17 cellular contexts compared by ENCODE assay signal in genomic region chr11:81033779-81034550, GRCh38.
DNase-seq lines count a peak whose midpoint lies in the region; ATAC-seq and TF ChIP-seq lines count a peak whose summit lies in the region.
"Had no signal": no experiment of that assay in that cellular context is flagged by ENCODE, and none has a peak within 500 bp of the region (broad histone marks: within the 10 kb centered on the region; RNA-seq: fewer than 3 reads in every experiment).

No MANE protein-coding gene starts in this region.

- H3K4ac ChIP-seq in neuronal stem cell (ENCODE audit: low read length) = no peak overlapping the region

- H2AK5ac ChIP-seq in neuronal stem cell (ENCODE audit: low read depth, low read length) = no peak overlapping the region

- H4K91ac ChIP-seq in neuronal stem cell (ENCODE audit: low read depth, low read length, poor library complexity) = no peak overlapping the region

- no CpG with 5 or more reads among the region's 7 CpGs for WGBS in neuronal stem cell (ENCODE audit: extremely low coverage in 2 of 2, insufficient read length in 2 of 2, insufficient replicate concordance in 1 of 2), 2 donors

- no peaks in the 10 kb centered on the region for H3K79me1 ChIP-seq in neuronal stem cell (ENCODE audit: low read depth, low read length)

- H3K36me3 ChIP-seq in neuronal stem cell (replicated peaks in 1 of 2; ENCODE audit: control insufficient read depth in 2 of 2, insufficient read depth in 2 of 2, low read length in 2 of 2) = no peaks in the 10 kb centered on the region
- H3K36me3 ChIP-seq: BLaER1 treated with 17β-estradiol and CSF1 and Interleukin-3, amounts not matched to agents 10 nM and 100 nM; SJSA1 had no signal

- DNase-seq in NCI-H82 (lab: John Stamatoyannopoulos, UW) (peak; percentile 15), NCI-H82 treated with DMSO at 0.1 percent for 48 hours (lab: John Stamatoyannopoulos, UW; ENCODE audit: unreplicated experiment) (no peak), NCI-H345 treated with DMSO at 0.1 percent for 48 hours (lab: John Stamatoyannopoulos, UW; ENCODE audit: unreplicated experiment) (peak; percentile 29), astrocyte of the hippocampus (ENCODE audit: low read depth, low spot score) (peak; percentile 16), neuronal stem cell (ENCODE audit: low spot score) (no peak), coronary artery (ENCODE audit: low spot score) (no peak), DMS153 (lab: John Stamatoyannopoulos, UW) (no peak)
- DNase-seq: GOT3, MV-4-11, NCI-H1436 treated with DMSO at 0.1 percent for 48 hours, NCI-H226, OCI-M1, RPMI8226 had no signal

- H3K27me3 ChIP-seq in neuronal stem cell (ENCODE audit: control insufficient read depth in 3 of 3, insufficient read depth in 3 of 3, low read depth in 1 of 3, low read length in 3 of 3) = no peaks in the 10 kb centered on the region
- H3K27me3 ChIP-seq: BLaER1 treated with 17β-estradiol and CSF1 and Interleukin-3, amounts not matched to agents 10 nM and 100 nM; SJSA1 had no signal

- H2BK15ac ChIP-seq in neuronal stem cell (ENCODE audit: low read length) = no peak overlapping the region

- H3K9me3 ChIP-seq in neuronal stem cell (replicated peaks in 1 of 2; ENCODE audit: control insufficient read depth in 2 of 2, insufficient read depth in 1 of 2, low read depth in 1 of 2, low read length in 2 of 2) = peaks cover 2 to 16% of the 10 kb centered on the region in 2 donors
- H3K9me3 ChIP-seq: A549, SJSA1 had no signal

- H2BK120ac ChIP-seq in neuronal stem cell (ENCODE audit: low read depth, low read length) = no peak overlapping the region

- H3K14ac ChIP-seq in neuronal stem cell (ENCODE audit: low read length) = no peak overlapping the region

- H4K8ac ChIP-seq in neuronal stem cell (ENCODE audit: low read depth, low read length) = no peak overlapping the region

- H3K27ac ChIP-seq in neuronal stem cell (replicated peaks; ENCODE audit: low read length) = no peak overlapping the region
- H3K27ac ChIP-seq in coronary artery = no peak overlapping the region
- H3K27ac ChIP-seq: A549; BLaER1 treated with 17β-estradiol and CSF1 and Interleukin-3, amounts not matched to agents 10 nM and 100 nM; SJSA1 had no signal

- no peak overlapping the region for H3K4me2 ChIP-seq in neuronal stem cell (ENCODE audit: insufficient read depth, low read length, poor library complexity, severe bottlenecking)
- H3K4me2 ChIP-seq: A549; BLaER1 treated with 17β-estradiol and CSF1 and Interleukin-3, amounts not matched to agents 10 nM and 100 nM had no signal

- TF ChIP-seq CTCF in coronary artery (IDR thresholded peaks at IDR 0.05) = no peak

- H3K4me1 ChIP-seq in neuronal stem cell (ENCODE audit: control insufficient read depth in 2 of 2, insufficient read depth in 1 of 2, low read depth in 1 of 2, low read length in 2 of 2) = no peaks in the 10 kb centered on the region
- H3K4me1 ChIP-seq: A549; BLaER1 treated with 17β-estradiol and CSF1 and Interleukin-3, amounts not matched to agents 10 nM and 100 nM; SJSA1 had no signal

- H3K9ac ChIP-seq in neuronal stem cell (ENCODE audit: low read depth, low read length, poor library complexity) = no peak overlapping the region
- H3K9ac ChIP-seq: BLaER1 treated with 17β-estradiol and CSF1 and Interleukin-3, amounts not matched to agents 10 nM and 100 nM had no signal

- H2BK5ac ChIP-seq in neuronal stem cell (ENCODE audit: low read length) = no peak overlapping the region

- no peak for ATAC-seq in HG03460 (IDR thresholded peaks at IDR 0.05; ENCODE audit: unreplicated experiment)
- ATAC-seq: A549 had no signal

- no peak overlapping the region for H3K18ac ChIP-seq in neuronal stem cell (ENCODE audit: low read length)

- H2BK12ac ChIP-seq in neuronal stem cell (ENCODE audit: low read length) = no peak overlapping the region

- peak overlapping the region; percentile 63 for H2AFZ ChIP-seq in neuronal stem cell (ENCODE audit: low read length)

- no peak overlapping the region for H3K23ac ChIP-seq in neuronal stem cell (ENCODE audit: low read depth, low read length, poor library complexity)

- H3K4me3 ChIP-seq in neuronal stem cell (ENCODE audit: low read length in 2 of 2) = no peak overlapping the region
- no peak overlapping the region for H3K4me3 ChIP-seq in coronary artery
- H3K4me3 ChIP-seq: A549; BLaER1 treated with 17β-estradiol and CSF1 and Interleukin-3, amounts not matched to agents 10 nM and 100 nM; SJSA1 had no signal

Comparison
In these comparisons a context has a peak if more than half of its experiments do, and no peak if none do; other contexts are left out.
1. DNase-seq: peak in NCI-H82 (single experiment), NCI-H345 treated with DMSO at 0.1 percent for 48 hours (single experiment) and astrocyte of the hippocampus (single experiment); none in NCI-H82 treated with DMSO at 0.1 percent for 48 hours (single experiment), neuronal stem cell (single experiment), coronary artery (single experiment) and DMS153 (single experiment).